In the genomic region with DNA sequence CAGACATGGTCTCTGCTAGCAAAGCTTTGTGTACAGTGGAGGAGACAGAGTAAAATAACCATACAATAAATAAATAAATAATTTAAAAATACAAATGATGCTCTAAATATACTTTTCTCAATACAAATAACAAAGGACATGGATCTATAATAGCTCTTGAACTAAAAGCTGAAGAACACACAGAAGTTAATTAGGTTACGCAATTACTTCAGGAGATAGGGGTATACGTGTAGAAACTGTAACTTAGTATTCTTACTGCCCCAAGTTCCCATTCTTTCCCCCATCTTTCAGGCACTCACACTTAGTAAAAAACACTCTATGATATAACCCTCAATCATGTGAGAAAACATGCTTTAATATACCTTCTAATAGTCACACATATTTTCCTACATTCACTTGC, we compare ENCODE assay signal across 1 cellular context.
TF ChIP-seq lines count a peak whose summit lies in the region.

No MANE protein-coding gene starts in this region.

TF ChIP-seq in HepG2, 621 proteins besides CTCF, POLR2A, EP300 and RAD21:
- TF ChIP-seq HMGA1 (CRISPR knock-in tag; conservative IDR thresholded peaks at IDR 0.05) (no peak), MIXL1 (CRISPR knock-in tag; IDR thresholded peaks at IDR 0.05) (peak; percentile 48; the same call in 1 of the 2 replicates), ZNF3 (CRISPR knock-in tag; IDR thresholded peaks at IDR 0.05) (no peak), PRMT3 (CRISPR knock-in tag; IDR thresholded peaks at IDR 0.05; ENCODE audit: borderline replicate concordance, low read depth) (no peak), ZNF841 (CRISPR knock-in tag; IDR thresholded peaks at IDR 0.05; ENCODE audit: borderline replicate concordance) (no peak), CEBPB (IDR thresholded peaks at IDR 0.05; ENCODE audit: borderline replicate concordance, low read depth, low read length) (peak; percentile 94; the same call in 1 of the 2 replicates), CCDC6 (CRISPR knock-in tag; IDR thresholded peaks at IDR 0.05) (no peak), CEBPG (CRISPR knock-in tag; IDR thresholded peaks at IDR 0.05) (peak; percentile 69), GABPB1 (CRISPR knock-in tag; IDR thresholded peaks at IDR 0.05) (no peak), SP2 (CRISPR knock-in tag; IDR thresholded peaks at IDR 0.05) (no peak)
- TF ChIP-seq, protein P1, sequence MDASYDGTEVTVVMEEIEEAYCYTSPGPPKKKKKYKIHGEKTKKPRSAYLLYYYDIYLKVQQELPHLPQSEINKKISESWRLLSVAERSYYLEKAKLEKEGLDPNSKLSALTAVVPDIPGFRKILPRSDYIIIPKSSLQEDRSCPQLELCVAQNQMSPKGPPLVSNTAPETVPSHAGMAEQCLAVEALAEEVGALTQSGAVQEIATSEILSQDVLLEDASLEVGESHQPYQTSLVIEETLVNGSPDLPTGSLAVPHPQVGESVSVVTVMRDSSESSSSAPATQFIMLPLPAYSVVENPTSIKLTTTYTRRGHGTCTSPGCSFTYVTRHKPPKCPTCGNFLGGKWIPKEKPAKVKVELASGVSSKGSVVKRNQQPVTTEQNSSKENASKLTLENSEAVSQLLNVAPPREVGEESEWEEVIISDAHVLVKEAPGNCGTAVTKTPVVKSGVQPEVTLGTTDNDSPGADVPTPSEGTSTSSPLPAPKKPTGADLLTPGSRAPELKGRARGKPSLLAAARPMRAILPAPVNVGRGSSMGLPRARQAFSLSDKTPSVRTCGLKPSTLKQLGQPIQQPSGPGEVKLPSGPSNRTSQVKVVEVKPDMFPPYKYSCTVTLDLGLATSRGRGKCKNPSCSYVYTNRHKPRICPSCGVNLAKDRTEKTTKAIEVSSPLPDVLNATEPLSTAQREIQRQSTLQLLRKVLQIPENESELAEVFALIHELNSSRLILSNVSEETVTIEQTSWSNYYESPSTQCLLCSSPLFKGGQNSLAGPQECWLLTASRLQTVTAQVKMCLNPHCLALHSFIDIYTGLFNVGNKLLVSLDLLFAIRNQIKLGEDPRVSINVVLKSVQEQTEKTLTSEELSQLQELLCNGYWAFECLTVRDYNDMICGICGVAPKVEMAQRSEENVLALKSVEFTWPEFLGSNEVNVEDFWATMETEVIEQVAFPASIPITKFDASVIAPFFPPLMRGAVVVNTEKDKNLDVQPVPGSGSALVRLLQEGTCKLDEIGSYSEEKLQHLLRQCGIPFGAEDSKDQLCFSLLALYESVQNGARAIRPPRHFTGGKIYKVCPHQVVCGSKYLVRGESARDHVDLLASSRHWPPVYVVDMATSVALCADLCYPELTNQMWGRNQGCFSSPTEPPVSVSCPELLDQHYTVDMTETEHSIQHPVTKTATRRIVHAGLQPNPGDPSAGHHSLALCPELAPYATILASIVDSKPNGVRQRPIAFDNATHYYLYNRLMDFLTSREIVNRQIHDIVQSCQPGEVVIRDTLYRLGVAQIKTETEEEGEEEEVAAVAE (CRISPR knock-in tag; IDR thresholded peaks at IDR 0.05; ENCODE audit: borderline replicate concordance): no peak
- TF ChIP-seq, protein P2, sequence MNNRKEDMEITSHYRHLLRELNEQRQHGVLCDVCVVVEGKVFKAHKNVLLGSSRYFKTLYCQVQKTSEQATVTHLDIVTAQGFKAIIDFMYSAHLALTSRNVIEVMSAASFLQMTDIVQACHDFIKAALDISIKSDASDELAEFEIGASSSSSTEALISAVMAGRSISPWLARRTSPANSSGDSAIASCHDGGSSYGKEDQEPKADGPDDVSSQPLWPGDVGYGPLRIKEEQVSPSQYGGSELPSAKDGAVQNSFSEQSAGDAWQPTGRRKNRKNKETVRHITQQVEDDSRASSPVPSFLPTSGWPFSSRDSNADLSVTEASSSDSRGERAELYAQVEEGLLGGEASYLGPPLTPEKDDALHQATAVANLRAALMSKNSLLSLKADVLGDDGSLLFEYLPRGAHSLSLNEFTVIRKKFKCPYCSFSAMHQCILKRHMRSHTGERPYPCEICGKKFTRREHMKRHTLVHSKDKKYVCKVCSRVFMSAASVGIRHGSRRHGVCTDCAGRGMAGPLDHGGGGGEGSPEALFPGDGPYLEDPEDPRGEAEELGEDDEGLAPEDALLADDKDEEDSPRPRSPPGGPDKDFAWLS (CRISPR knock-in tag; IDR thresholded peaks at IDR 0.05; ENCODE audit: borderline replicate concordance): no peak
